Comparison of ENCODE assay signal across 11 cellular contexts in genomic region chr6:75278474-75279077, GRCh38. TPM values are rescaled to one million over a fixed set of nuclear protein-coding genes. Genes with fewer than 3 reads are reported as not detected.
A peak's percentile ranks its signal among the peaks of the same experiment; 100 is the strongest.
DNase-seq lines count a peak whose midpoint lies in the region; ATAC-seq and TF ChIP-seq lines count a peak whose summit lies in the region.
"Had no signal": no experiment of that assay in that cellular context is flagged by ENCODE, and none has a peak within 500 bp of the region (broad histone marks: within the 10 kb centered on the region; RNA-seq: fewer than 3 reads in every experiment).

No MANE protein-coding gene starts in this region.

- peaks cover 42 to 59% of the 10 kb centered on the region in 2 donors for H3K4me1 Mint-ChIP-seq in natural killer cell treated with Interleukin-12 subunit alpha and Interleukin-12 subunit beta and Interleukin-15 and Interleukin-18, amount 100 ng/mL, for 72 hours (ENCODE audit: low read depth in 2 of 2)
- H3K4me1 Mint-ChIP-seq in natural killer cell (peaks cover 60% of the 10 kb centered on the region in 2 donors), T-cell (peaks cover 75 to 79% (median 77%) of the 10 kb centered on the region in 3 donors)

- no peaks in the 10 kb centered on the region for H3K9me3 Mint-ChIP-seq in natural killer cell treated with Interleukin-12 subunit alpha and Interleukin-12 subunit beta and Interleukin-15 and Interleukin-18, amount 100 ng/mL, for 72 hours
- H3K9me3 Mint-ChIP-seq in natural killer cell (no peaks in the 10 kb centered on the region), T-cell (no peaks in the 10 kb centered on the region)
- H3K9me3 Mint-ChIP-seq: stimulated activated naive B cell treated with anti-CD40 and anti-IgM and Interleukin-4, amounts not matched to agents 10 μg/mL and 1 μg/mL and 100 μg/mL, for 72 hours had no signal

- no peak for DNase-seq in natural killer cell treated with Interleukin-12 subunit alpha and Interleukin-12 subunit beta and Interleukin-15 and Interleukin-18, amount 100 ng/mL, for 72 hours (ENCODE audit: low spot score)
- no peak for DNase-seq in natural killer cell
- no peak for DNase-seq in T-cell
- DNase-seq in glomerular visceral epithelial cell (ENCODE audit: extremely low spot score): peak; percentile 23
- no peak for DNase-seq in ecto neural progenitor cell (ENCODE audit: low spot score)
- DNase-seq in KG1 (lab: John Stamatoyannopoulos, UW): no peak
- no peak for DNase-seq in SKM-1 (lab: John Stamatoyannopoulos, UW; ENCODE audit: unreplicated experiment)
- DNase-seq: amniotic stem cell; NCI-H2107; stimulated activated naive B cell treated with anti-CD40 and anti-IgM and Interleukin-4, amounts not matched to agents 10 μg/mL and 1 μg/mL and 100 μg/mL, for 72 hours had no signal

- ATAC-seq in natural killer cell treated with Interleukin-12 subunit alpha and Interleukin-12 subunit beta and Interleukin-15 and Interleukin-18, amount 100 ng/mL, for 72 hours: peak in 1 of 2 donors; percentile 36
- ATAC-seq in natural killer cell: no peak
- no peak for ATAC-seq in T-cell (replicated peaks in 1 of 4)
- ATAC-seq in HG03095 (IDR thresholded peaks at IDR 0.05; ENCODE audit: unreplicated experiment): no peak
- ATAC-seq: stimulated activated naive B cell treated with anti-CD40 and anti-IgM and Interleukin-4, amounts not matched to agents 10 μg/mL and 1 μg/mL and 100 μg/mL, for 72 hours had no signal

- CTCF ChIA-PET in T-cell (lab: Charles Lee): interaction anchor here (0.5 to 4.5 kb wide), 3 partner anchors 11 to 198 kb away, joined by 3 to 20 read pairs (median 3); no protein-coding TSS in a partner anchor

- peaks cover 8% of the 10 kb centered on the region for H3K36me3 Mint-ChIP-seq in natural killer cell treated with Interleukin-12 subunit alpha and Interleukin-12 subunit beta and Interleukin-15 and Interleukin-18, amount 100 ng/mL, for 72 hours
- no peaks in the 10 kb centered on the region for H3K36me3 Mint-ChIP-seq in natural killer cell
- H3K36me3 Mint-ChIP-seq in T-cell: peaks cover 24% of the 10 kb centered on the region

- TF ChIP-seq CTCF in natural killer cell (IDR thresholded peaks at IDR 0.05): no peak

- peak overlapping the region; percentile 9 to 39 for H3K27ac Mint-ChIP-seq in natural killer cell treated with Interleukin-12 subunit alpha and Interleukin-12 subunit beta and Interleukin-15 and Interleukin-18, amount 100 ng/mL, for 72 hours
- H3K27ac Mint-ChIP-seq in natural killer cell (peak overlapping the region in 1 of 2 donors; percentile 4), T-cell (peak overlapping the region; percentile 2 to 17)
- H3K27ac Mint-ChIP-seq: stimulated activated naive B cell treated with anti-CD40 and anti-IgM and Interleukin-4, amounts not matched to agents 10 μg/mL and 1 μg/mL and 100 μg/mL, for 72 hours had no signal

- H3K4me3 Mint-ChIP-seq in natural killer cell treated with Interleukin-12 subunit alpha and Interleukin-12 subunit beta and Interleukin-15 and Interleukin-18, amount 100 ng/mL, for 72 hours: peak overlapping the region; percentile 32
- H3K4me3 Mint-ChIP-seq in natural killer cell (no peak overlapping the region), T-cell (peak overlapping the region in 1 of 3 donors; percentile 0)
- H3K4me3 Mint-ChIP-seq: stimulated activated naive B cell treated with anti-CD40 and anti-IgM and Interleukin-4, amounts not matched to agents 10 μg/mL and 1 μg/mL and 100 μg/mL, for 72 hours had no signal

- intact Hi-C loops in natural killer cell (cut with micrococcal nuclease): no loop called here

- POLR2A ChIA-PET in T-cell (lab: Charles Lee): no interaction called here

- H3K27me3 Mint-ChIP-seq in natural killer cell treated with Interleukin-12 subunit alpha and Interleukin-12 subunit beta and Interleukin-15 and Interleukin-18, amount 100 ng/mL, for 72 hours: no peaks in the 10 kb centered on the region
- H3K27me3 Mint-ChIP-seq in natural killer cell (ENCODE audit: low read depth in 2 of 2) (no peaks in the 10 kb centered on the region), T-cell (no peaks in the 10 kb centered on the region)
- H3K27me3 Mint-ChIP-seq: stimulated activated naive B cell treated with anti-CD40 and anti-IgM and Interleukin-4, amounts not matched to agents 10 μg/mL and 1 μg/mL and 100 μg/mL, for 72 hours had no signal

RNA-seq across cellular contexts. Expression of gene TMEM30A, which starts 6.0 kb away (rescaled TPM):
- total RNA-seq in natural killer cell treated with Interleukin-12 subunit alpha and Interleukin-12 subunit beta and Interleukin-15 and Interleukin-18, amount 100 ng/mL, for 72 hours: 10 to 100 TPM; 60.6 to 81.4 TPM
- total RNA-seq in natural killer cell: 10 to 100 TPM; 43.8 to 72.0 (median 60.7) TPM
- 10 to 100 TPM; 43.4 to 67.6 (median 55.1) TPM for total RNA-seq in T-cell

RNA-seq across cellular contexts. Expression of gene COX7A2, which starts 35.0 kb away (rescaled TPM):
- total RNA-seq in natural killer cell treated with Interleukin-12 subunit alpha and Interleukin-12 subunit beta and Interleukin-15 and Interleukin-18, amount 100 ng/mL, for 72 hours: 100 to 1,000 TPM; 108 to 521 TPM
- total RNA-seq in natural killer cell: 100 to 1,000 TPM; 161 to 215 (median 166) TPM
- 100 to 1,000 TPM; 195 to 213 (median 198) TPM for total RNA-seq in T-cell
